Comparison of ENCODE assay signal across 11 cellular contexts in genomic region chr17:75557075-75557851, GRCh38. TPM values are rescaled to one million over a fixed set of nuclear protein-coding genes. Genes with fewer than 3 reads are reported as not detected.
DNase-seq lines count a peak whose midpoint lies in the region; ATAC-seq, FAIRE-seq and TF ChIP-seq lines count a peak whose summit lies in the region.
"Had no signal": no experiment of that assay in that cellular context is flagged by ENCODE, and none has a peak within 500 bp of the region (broad histone marks: within the 10 kb centered on the region; RNA-seq: fewer than 3 reads in every experiment).

No MANE protein-coding gene starts in this region.

- H2AK5ac ChIP-seq in H1 (ENCODE audit: low read depth, low read length) = no peak overlapping the region

- no peak overlapping the region for H3K18ac ChIP-seq in H1 (ENCODE audit: extremely low read depth, low read length)

- H2BK120ac ChIP-seq in H1 (replicated peaks; ENCODE audit: low read depth, low read length) = no peak overlapping the region

- CTCF ChIA-PET in H1 (lab: Charles Lee; ENCODE audit: partially characterized antibody) = interaction anchor here (0.8 to 1.4 kb wide), 4 partner anchors 33 to 53 kb away, joined by 3 to 4 read pairs (median 3); partner anchors contain the start of gene TSEN54

- H3K4me3 ChIP-seq in H1 (ENCODE audit: extremely low read depth in 1 of 4, insufficient read depth in 2 of 4, low read depth in 3 of 4, low read length in 4 of 4) = no peak overlapping the region
- peak overlapping the region; percentile 17 for H3K4me3 ChIP-seq in mucosa of stomach (ENCODE audit: low read length)
- H3K4me3 ChIP-seq: skin epidermis had no signal

- in situ Hi-C loops in GM13977 (cut with MboI; ENCODE audit: low pct_unique_long_range_greater_than_20kb, low sequenced_read_pairs, unreplicated experiment) = no loop called here

- no peak overlapping the region for H2AFZ ChIP-seq in H1 (ENCODE audit: low read length)

- no peak for FAIRE-seq in H1 (lab: Jason Lieb, UNC)

- H3K4ac ChIP-seq in H1 (replicated peaks; ENCODE audit: insufficient read length, low read depth, low read length) = no peak overlapping the region

- H3K27ac ChIP-seq in C4-2B = peak overlapping the region; percentile 75
- H3K27ac ChIP-seq in H1 (ENCODE audit: low read depth, low read length) = no peak overlapping the region
- H3K27ac ChIP-seq: skin epidermis had no signal

- H3K4me1 ChIP-seq in H1 (replicated peaks in 1 of 4; ENCODE audit: control insufficient read depth in 3 of 4, insufficient read depth in 4 of 4, low read length in 3 of 4) (peaks cover 0 to 17% (median 5%) of the 10 kb centered on the region in 4 experiments; a peak in 4 of 7 replicates), mucosa of stomach (ENCODE audit: control insufficient read depth, insufficient read depth, low read length) (peaks cover 52% of the 10 kb centered on the region)

- no peak for TF ChIP-seq EP300 in H1 (IDR thresholded peaks at IDR 0.05; ENCODE audit: borderline replicate concordance in 1 of 2, low read depth in 2 of 2, low read length in 2 of 2)

- peak overlapping the region; percentile 31; the same call in 1 of the 2 replicates for H4K8ac ChIP-seq in H1 (ENCODE audit: extremely low read depth, insufficient read depth, low read length)

- no peak overlapping the region for H4K91ac ChIP-seq in H1 (replicated peaks; ENCODE audit: insufficient read length, low read length)

- no peak for TF ChIP-seq RAD21 in H1 (IDR thresholded peaks at IDR 0.05 in 1 of 2, conservative IDR thresholded peaks at IDR 0.05 in 1 of 2; ENCODE audit: low read depth in 2 of 2, low read length in 2 of 2)

- H2BK20ac ChIP-seq in H1 (ENCODE audit: low read length) = no peak overlapping the region

- H3K4me2 ChIP-seq in H1 (ENCODE audit: insufficient read depth in 1 of 2, low read depth in 2 of 2, low read length in 2 of 2) = no peak overlapping the region

- DNase-seq in NCI-H226 (peak; percentile 89), H1 (ENCODE audit: low read depth in 1 of 2, low spot score in 2 of 2) (no peak), activated T-cell treated with anti-CD3 and anti-CD28 coated beads for 4 hours (no peak), GM13977 (ENCODE audit: low spot score) (no peak), RPMI8226 (no peak)
- DNase-seq: cortex of kidney, T-helper 17 cell had no signal

- H4K5ac ChIP-seq in H1 (ENCODE audit: insufficient read length, low read depth, low read length) = no peak overlapping the region

- no peak overlapping the region for H3K23ac ChIP-seq in H1 (ENCODE audit: insufficient read length)

- H3K9me3 ChIP-seq in H1 (ENCODE audit: insufficient read depth in 2 of 2, low read depth in 1 of 2, low read length in 1 of 2) = no peaks in the 10 kb centered on the region
- H3K9me3 ChIP-seq in mucosa of stomach (ENCODE audit: control insufficient read depth, low read length) = no peaks in the 10 kb centered on the region

- TF ChIP-seq CTCF in C4-2B (conservative IDR thresholded peaks at IDR 0.05) (no peak), H1 (IDR thresholded peaks at IDR 0.05; ENCODE audit: control extremely low read depth in 1 of 3, insufficient read depth in 1 of 3, low read depth in 1 of 3, low read length in 3 of 3) (no peak), GM13977 (IDR thresholded peaks at IDR 0.05; ENCODE audit: extremely low read depth, insufficient read depth, missing control alignments) (no peak)

- no peak overlapping the region for H2BK12ac ChIP-seq in H1 (ENCODE audit: low read depth, low read length)

- no peak for ATAC-seq in HG03135 (IDR thresholded peaks at IDR 0.05; ENCODE audit: unreplicated experiment)
- ATAC-seq: T-helper 17 cell had no signal

- H3K36me3 ChIP-seq in H1 (ENCODE audit: control insufficient read depth in 2 of 4, insufficient read depth in 4 of 4, low read length in 3 of 4) = no peaks in the 10 kb centered on the region
- H3K36me3 ChIP-seq in mucosa of stomach (ENCODE audit: control insufficient read depth, insufficient read depth, low read length) = peaks cover 21% of the 10 kb centered on the region

- no peak overlapping the region for H3K14ac ChIP-seq in H1 (ENCODE audit: insufficient read length)

- no peaks in the 10 kb centered on the region for H3K79me2 ChIP-seq in H1 (ENCODE audit: control insufficient read depth in 1 of 2, insufficient read depth in 2 of 2, low read length in 2 of 2)

- H3K9ac ChIP-seq in H1 (replicated peaks in 1 of 4; ENCODE audit: extremely low read depth in 1 of 4, low read depth in 3 of 4, low read length in 3 of 4) (no peak overlapping the region), mucosa of stomach (ENCODE audit: low read length) (peak overlapping the region; percentile 59)

- H3K27me3 ChIP-seq in H1 (replicated peaks in 1 of 4; ENCODE audit: control insufficient read depth in 3 of 4, extremely low read depth in 1 of 4, insufficient read depth in 3 of 4, low read length in 3 of 4) (no peaks in the 10 kb centered on the region), mucosa of stomach (ENCODE audit: control insufficient read depth, insufficient read depth, low read length) (no peaks in the 10 kb centered on the region)

- WGBS in H1 (ENCODE audit: extremely low coverage in 1 of 2, insufficient coverage in 1 of 2, insufficient read length in 1 of 2, insufficient replicate concordance in 2 of 2, low coverage in 1 of 2, low lambda C conversion rate in 2 of 2, missing lambda C conversion rate in 1 of 2), 2 experiments = 88% methylated on average over 14 of the region's 15 CpGs; no CpG with 5 or more reads in 1 of the 2 experiments

- no peak overlapping the region for H2BK15ac ChIP-seq in H1 (ENCODE audit: low read length)

- POLR2A ChIA-PET in H1 (lab: Charles Lee; ENCODE audit: partially characterized antibody) = interaction anchor here (1.2 to 1.5 kb wide), 2 partner anchors 32 to 41 kb away, joined by 3 to 4 read pairs; partner anchors contain the start of genes LLGL2 and TSEN54

- H3K23me2 ChIP-seq in H1 (ENCODE audit: low read depth, low read length) = no peaks in the 10 kb centered on the region

- H3K56ac ChIP-seq in H1 (replicated peaks; ENCODE audit: insufficient read length, low read depth, low read length) = no peak overlapping the region

- H2BK5ac ChIP-seq in H1 (ENCODE audit: low read depth, low read length) = peak overlapping the region; percentile 52

- TF ChIP-seq POLR2A in H1 (IDR thresholded peaks at IDR 0.05; ENCODE audit: control extremely low read depth in 1 of 2, low read depth in 2 of 2, low read length in 2 of 2) = no peak

- no peaks in the 10 kb centered on the region for H3K79me1 ChIP-seq in H1 (ENCODE audit: low read depth, low read length)

- peaks cover 0 to 7% of the 10 kb centered on the region in 2 experiments for H4K20me1 ChIP-seq in H1 (replicated peaks in 1 of 2; ENCODE audit: control insufficient read depth in 1 of 2, insufficient read depth in 2 of 2, low read length in 2 of 2)

TF ChIP-seq in H1, 55 proteins besides CTCF, POLR2A, EP300 and RAD21 (continues in another document):
- TF ChIP-seq NRF1 (IDR thresholded peaks at IDR 0.05; ENCODE audit: low read depth, low read length) (no peak), TAF7 (optimal IDR thresholded peaks at IDR 0.05; ENCODE audit: borderline replicate concordance, low read depth, low read length) (no peak), SIRT6 (IDR thresholded peaks at IDR 0.05; ENCODE audit: low read length) (no peak), GTF2F1 (IDR thresholded peaks at IDR 0.05; ENCODE audit: borderline replicate concordance, low read depth, low read length) (no peak)

RNA-seq across cellular contexts. Expression of gene MYO15B, which starts 30.3 kb away (rescaled TPM):
- 11.2 and 13.8 TPM in 2 replicates for total RNA-seq in H1 (2021; fragmentation: NEBNext Ultra II Directional; extraction: Animal tissue kit (Norgen Biotek cat#: 25700))
- 7.1 and 15.1 TPM in 2 replicates for polyA plus RNA-seq in H1 (2011; rRNA removed)
- polyA plus RNA-seq in H1 (2011; cell fraction: cytosol; rRNA removed) = 12.4 TPM
- polyA plus RNA-seq in H1 (2011; cell fraction: nucleus; rRNA removed) = 107 TPM
- 9.4 to 17.6 TPM (median 14.5 TPM) in 4 replicates for polyA plus RNA-seq in H1 (2012, experiment 1 of 2)
- polyA plus RNA-seq in H1 (2012, experiment 2 of 2) = 5.4 TPM
- 5.8 TPM for polyA plus RNA-seq in H1 (2013, experiment 1 of 2)
- 4.9 TPM for polyA plus RNA-seq in H1 (2013, experiment 2 of 2)
- polyA minus RNA-seq in H1 (2011; rRNA and poly(A)+ RNA removed) = 4.1 and 7.9 TPM in 2 replicates
- 12.5 TPM for polyA minus RNA-seq in H1 (2011; cell fraction: cytosol; rRNA and poly(A)+ RNA removed)
- polyA minus RNA-seq in H1 (2011; cell fraction: nucleus; rRNA and poly(A)+ RNA removed) = 40.4 TPM

RNA-seq across cellular contexts. Expression of gene LLGL2, which starts 31.8 kb away (rescaled TPM):
- 64.5 and 66.6 TPM in 2 replicates for total RNA-seq in H1 (2021; fragmentation: NEBNext Ultra II Directional; extraction: Animal tissue kit (Norgen Biotek cat#: 25700))
- polyA plus RNA-seq in H1 (2011; rRNA removed) = 77.1 and 126 TPM in 2 replicates
- 90.7 TPM for polyA plus RNA-seq in H1 (2011; cell fraction: cytosol; rRNA removed)
- polyA plus RNA-seq in H1 (2011; cell fraction: nucleus; rRNA removed) = 171 TPM
- polyA plus RNA-seq in H1 (2012, experiment 1 of 2) = 38.9 to 72.3 TPM (median 69.7 TPM) in 4 replicates
- polyA plus RNA-seq in H1 (2012, experiment 2 of 2) = 58.3 TPM
- polyA plus RNA-seq in H1 (2013, experiment 1 of 2) = 47.7 TPM
- polyA plus RNA-seq in H1 (2013, experiment 2 of 2) = 43.3 TPM
- polyA minus RNA-seq in H1 (2011; rRNA and poly(A)+ RNA removed) = 22.8 and 39.6 TPM in 2 replicates
- 33.2 TPM for polyA minus RNA-seq in H1 (2011; cell fraction: cytosol; rRNA and poly(A)+ RNA removed)
- polyA minus RNA-seq in H1 (2011; cell fraction: nucleus; rRNA and poly(A)+ RNA removed) = 44.7 TPM

RNA-seq across cellular contexts. Expression of gene TSEN54, which starts 40.9 kb away (rescaled TPM):
- total RNA-seq in H1 (2021; fragmentation: NEBNext Ultra II Directional; extraction: Animal tissue kit (Norgen Biotek cat#: 25700)) = 43.6 and 44.8 TPM in 2 replicates
- polyA plus RNA-seq in H1 (2011; rRNA removed) = 60.3 and 68.1 TPM in 2 replicates
- 52.7 TPM for polyA plus RNA-seq in H1 (2011; cell fraction: cytosol; rRNA removed)
- 106 TPM for polyA plus RNA-seq in H1 (2011; cell fraction: nucleus; rRNA removed)
- polyA plus RNA-seq in H1 (2012, experiment 1 of 2) = 41.4 to 67.2 TPM (median 56.3 TPM) in 4 replicates
- 63.3 TPM for polyA plus RNA-seq in H1 (2012, experiment 2 of 2)
- polyA plus RNA-seq in H1 (2013, experiment 1 of 2) = 32.9 TPM
- 29.0 TPM for polyA plus RNA-seq in H1 (2013, experiment 2 of 2)
- polyA minus RNA-seq in H1 (2011; rRNA and poly(A)+ RNA removed) = 35.2 and 45.8 TPM in 2 replicates
- polyA minus RNA-seq in H1 (2011; cell fraction: cytosol; rRNA and poly(A)+ RNA removed) = 14.6 TPM
- polyA minus RNA-seq in H1 (2011; cell fraction: nucleus; rRNA and poly(A)+ RNA removed) = 18.1 TPM

RNA-seq across cellular contexts. Expression of gene CASKIN2, which starts 41.9 kb away (rescaled TPM):
- total RNA-seq in H1 (2021; fragmentation: NEBNext Ultra II Directional; extraction: Animal tissue kit (Norgen Biotek cat#: 25700)) = 28.9 and 32.3 TPM in 2 replicates
- 6.7 and 10.6 TPM in 2 replicates for polyA plus RNA-seq in H1 (2011; rRNA removed)
- polyA plus RNA-seq in H1 (2011; cell fraction: cytosol; rRNA removed) = 6.0 TPM
- polyA plus RNA-seq in H1 (2011; cell fraction: nucleus; rRNA removed) = 36.0 TPM
- polyA plus RNA-seq in H1 (2012, experiment 1 of 2) = 10.0 to 15.3 TPM (median 14.4 TPM) in 4 replicates
- 12.7 TPM for polyA plus RNA-seq in H1 (2012, experiment 2 of 2)
- 8.6 TPM for polyA plus RNA-seq in H1 (2013, experiment 1 of 2)
- 8.0 TPM for polyA plus RNA-seq in H1 (2013, experiment 2 of 2)
- polyA minus RNA-seq in H1 (2011; rRNA and poly(A)+ RNA removed) = 9.0 and 13.9 TPM in 2 replicates
- polyA minus RNA-seq in H1 (2011; cell fraction: cytosol; rRNA and poly(A)+ RNA removed) = 8.7 TPM
- polyA minus RNA-seq in H1 (2011; cell fraction: nucleus; rRNA and poly(A)+ RNA removed) = 19.4 TPM
